ENCODE assay signal across 14 cellular contexts in the genomic region with DNA sequence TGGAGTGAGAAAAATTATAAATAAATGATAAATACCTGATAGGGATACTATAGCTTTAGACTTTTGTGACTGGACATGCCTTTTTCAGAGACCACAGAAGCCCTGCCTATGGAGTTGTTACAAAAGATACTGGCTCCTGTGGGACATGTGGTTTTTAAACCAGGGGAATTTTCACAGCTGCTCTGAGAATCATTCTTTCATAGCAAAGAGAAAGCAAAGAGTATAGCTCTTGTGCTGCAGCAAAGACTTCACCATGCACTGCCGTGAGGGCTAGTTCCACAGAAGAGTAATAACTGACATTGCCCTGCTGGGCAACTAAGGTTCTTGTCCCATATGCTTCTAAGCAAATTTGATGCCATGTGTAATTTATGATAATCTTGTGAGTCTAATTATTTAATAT.
"Had no signal": no experiment of that assay in that cellular context is flagged by ENCODE, and none has a peak within 500 bp of the region (broad histone marks: within the 10 kb centered on the region; RNA-seq: fewer than 3 reads in every experiment).

No MANE protein-coding gene starts in this region.

- H3K4me3 ChIP-seq: esophagus squamous epithelium, hepatocyte, tibial artery had no signal

- DNase-seq: activated CD4-positive, alpha-beta T cell treated with anti-CD3 and anti-CD28 coated beads, Interleukin-2, amount 10 ng/mL, durations not matched to agents 24 days and 14 days; activated CD8-positive, alpha-beta T cell treated with anti-CD3 and anti-CD28 coated beads for 36 hours; activated naive CD4-positive, alpha-beta T cell treated with Interleukin-2 at 50 U/mL for 16 hours; activated naive CD8-positive, alpha-beta T cell treated with anti-CD3 and anti-CD28 coated beads, Interleukin-2, amount 10 ng/mL, durations not matched to agents 7 days and 5 days; activated T-cell treated with anti-CD3 and anti-CD28 coated beads, Interleukin-2, amount 50 U/mL, for 1 hour; cortex of kidney; esophagus squamous epithelium; foreskin fibroblast; left cardiac atrium; posterior cingulate gyrus; stimulated activated CD4-positive, alpha-beta T cell treated with anti-CD3 and anti-CD28 coated beads, Interleukin-2, amount 100 ng/mL, for 24 hours; stimulated activated naive CD4-positive, alpha-beta T cell treated with Interleukin-2 at 50 U/mL for 16 hours; tibial artery had no signal

- ATAC-seq: activated CD8-positive, alpha-beta T cell treated with anti-CD3 and anti-CD28 coated beads for 36 hours; left cardiac atrium had no signal
